10 cellular contexts compared by ENCODE assay signal in the genomic region with DNA sequence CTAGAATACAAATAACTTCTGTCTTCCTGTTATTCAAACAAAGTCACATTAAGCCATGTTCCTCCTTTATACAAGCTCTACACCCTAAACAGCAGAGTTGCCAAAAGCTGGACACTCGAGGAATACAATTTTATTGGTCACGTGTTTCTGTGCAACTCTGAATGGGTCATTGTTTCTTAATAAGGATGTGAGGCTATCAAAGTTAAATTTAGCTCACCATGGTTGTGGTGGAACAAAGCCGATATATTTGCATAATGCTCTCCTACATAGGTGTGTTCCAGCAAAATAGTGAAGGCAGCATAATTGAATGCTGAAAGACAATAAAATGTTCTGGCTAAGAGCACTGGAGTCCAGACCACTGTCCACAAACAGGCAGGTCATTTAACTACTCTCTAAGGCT. TPM values are rescaled to one million over a fixed set of nuclear protein-coding genes. Genes with fewer than 3 reads are reported as not detected.
DNase-seq lines count a peak whose midpoint lies in the region; ATAC-seq and TF ChIP-seq lines count a peak whose summit lies in the region.
"Had no signal": no experiment of that assay in that cellular context is flagged by ENCODE, and none has a peak within 500 bp of the region (broad histone marks: within the 10 kb centered on the region; RNA-seq: fewer than 3 reads in every experiment).

No MANE protein-coding gene starts in this region.

- H3K27me3 Mint-ChIP-seq in memory B cell = peaks cover 4% of the 10 kb centered on the region

- H3K36me3 ChIP-seq in HAP-1 (replicated peaks) = no peaks in the 10 kb centered on the region
- H3K36me3 ChIP-seq in upper lobe of left lung = no peaks in the 10 kb centered on the region

- H3K4me3 Mint-ChIP-seq in memory B cell = peak overlapping the region; percentile 41

- TF ChIP-seq EP300 in upper lobe of left lung (IDR thresholded peaks at IDR 0.05) = no peak

- H3K4me3 ChIP-seq in HAP-1 (no peak overlapping the region), LNCaP clone FGC (ENCODE audit: low read depth, low read length) (no peak overlapping the region), upper lobe of left lung (no peak overlapping the region)
- H3K4me3 ChIP-seq: skin epidermis had no signal

- H3K27me3 ChIP-seq in HAP-1 (ENCODE audit: low read depth) (no peaks in the 10 kb centered on the region), upper lobe of left lung (no peaks in the 10 kb centered on the region)
- H3K27me3 ChIP-seq: foreskin keratinocyte had no signal

- peak; percentile 56 for ATAC-seq in GM18520 (IDR thresholded peaks at IDR 0.05; ENCODE audit: unreplicated experiment)
- peak; percentile 65 for ATAC-seq in memory B cell (ENCODE audit: low read depth)
- no peak for ATAC-seq in upper lobe of left lung (ENCODE audit: low FRiP score in 2 of 2)
- ATAC-seq: foreskin keratinocyte had no signal

- H3K4me1 Mint-ChIP-seq in memory B cell = peaks cover 33% of the 10 kb centered on the region

- TF ChIP-seq CTCF in LNCaP clone FGC (IDR thresholded peaks at IDR 0.05; ENCODE audit: control insufficient read depth, extremely low read depth, insufficient read depth) (no peak), upper lobe of left lung (IDR thresholded peaks at IDR 0.05) (no peak)

- peaks cover 8% of the 10 kb centered on the region for H3K4me1 ChIP-seq in HAP-1
- H3K4me1 ChIP-seq in upper lobe of left lung = peaks cover 0 to 5% (median 3%) of the 10 kb centered on the region in 4 donors
- H3K4me1 ChIP-seq: foreskin keratinocyte had no signal

- H3K36me3 Mint-ChIP-seq in memory B cell = no peaks in the 10 kb centered on the region

- no peaks in the 10 kb centered on the region; the same call in 1 of the 2 replicates for H3K9me3 ChIP-seq in HAP-1
- H3K9me3 ChIP-seq in upper lobe of left lung = no peaks in the 10 kb centered on the region

- TF ChIP-seq POLR2A in upper lobe of left lung (IDR thresholded peaks at IDR 0.05) = no peak

- no peak overlapping the region for H3K27ac Mint-ChIP-seq in memory B cell

- in situ Hi-C loops in HAP-1 (cut with MboI; ENCODE audit: low sequenced_read_pairs) = no loop called here

- DNase-seq in HAP-1 (ENCODE audit: low spot score in 2 of 2) (peak; percentile 39 to 90), LNCaP clone FGC (ENCODE audit: low read depth) (peak; percentile 60), memory B cell (ENCODE audit: low spot score in 2 of 2) (peak in 1 of 2 donors; percentile 9), upper lobe of left lung (no peak), DMS114 treated with DMSO at 0.1 percent for 48 hours (lab: John Stamatoyannopoulos, UW; ENCODE audit: unreplicated experiment) (no peak), cerebellum (ENCODE audit: low spot score) (no peak)
- DNase-seq in activated effector memory CD4-positive, alpha-beta T cell treated with Interleukin-2 at 50 U/mL for 16 hours = no peak
- DNase-seq: foreskin keratinocyte had no signal

- no peaks in the 10 kb centered on the region for H3K9me3 Mint-ChIP-seq in memory B cell

- no peak overlapping the region for H3K27ac ChIP-seq in upper lobe of left lung
- H3K27ac ChIP-seq: foreskin keratinocyte, skin epidermis had no signal

- WGBS in upper lobe of left lung, 2 donors = 30 to 44% methylated on average over 3 of the region's 3 CpGs

RNA-seq across cellular contexts. Expression of a gene that starts 36.9 kb away (rescaled TPM):
- 10 to 100 TPM; 22.0 to 86.5 (median 29.3) TPM for total RNA-seq in upper lobe of left lung
- total RNA-seq in cerebellum = 20.2 TPM

Comparison
In these comparisons a context has a peak if more than half of its experiments do, and no peak if none do; other contexts are left out.
1. ATAC-seq: peak in GM18520 (single experiment) and memory B cell (single experiment); none in upper lobe of left lung (0 of 2).
2. DNase-seq: peak in HAP-1 (2 of 2) and LNCaP clone FGC (single experiment); none in upper lobe of left lung (0 of 2), activated effector memory CD4-positive, alpha-beta T cell treated with Interleukin-2 at 50 U/mL for 16 hours (single experiment), DMS114 treated with DMSO at 0.1 percent for 48 hours (single experiment) and cerebellum (single experiment).